24 cellular contexts compared by ENCODE assay signal in the genomic region with DNA sequence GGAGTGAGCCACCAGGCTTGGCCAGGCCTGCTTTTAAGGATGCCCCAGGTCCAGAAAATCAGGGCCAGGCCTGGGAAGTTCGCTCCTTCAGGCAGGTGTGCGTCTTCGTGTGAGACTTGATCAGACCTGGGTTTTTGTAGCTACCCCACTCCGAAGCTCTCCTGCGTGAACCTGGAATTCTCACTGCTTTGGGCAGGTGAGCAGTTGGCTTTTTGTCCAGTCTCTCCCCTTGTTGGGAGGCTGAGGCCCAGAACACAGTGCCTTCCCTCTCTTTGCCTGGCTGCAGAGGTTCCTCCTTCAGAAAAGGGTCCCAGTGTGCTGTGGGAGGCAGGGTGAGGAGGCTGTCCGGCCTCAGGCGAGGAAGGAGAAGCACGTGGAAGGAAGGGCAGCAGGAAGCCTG.
"Had no signal": no experiment of that assay in that cellular context is flagged by ENCODE, and none has a peak within 500 bp of the region (broad histone marks: within the 10 kb centered on the region; RNA-seq: fewer than 3 reads in every experiment).

No MANE protein-coding gene starts in this region.

- DNase-seq: activated CD4-positive, alpha-beta memory T cell treated with anti-CD3 and anti-CD28 coated beads, Interleukin-2, amount 10 ng/mL, durations not matched to agents 7 days and 5 days; activated CD4-positive, alpha-beta T cell treated with anti-CD3 and anti-CD28 coated beads for 1 hour; activated CD4-positive, alpha-beta T cell treated with anti-CD3 and anti-CD28 coated beads for 4 hours; activated CD4-positive, alpha-beta T cell treated with anti-CD3 and anti-CD28 coated beads, Interleukin-2, amount 10 ng/mL, durations not matched to agents 7 days and 5 days; activated CD4-positive, alpha-beta T cell treated with anti-CD3 and anti-CD28 coated beads, Interleukin-2, amount 50 U/mL, for 4 hours; activated gamma-delta T cell; activated naive CD4-positive, alpha-beta T cell; activated naive CD4-positive, alpha-beta T cell treated with anti-CD3 and anti-CD28 coated beads, Interleukin-2, amount 10 ng/mL, durations not matched to agents 7 days and 5 days; activated T-cell treated with anti-CD3 and anti-CD28 coated beads, Interleukin-2, amount 50 U/mL, for 24 hours; activated T-cell treated with anti-CD3 and anti-CD28 coated beads, Interleukin-2, amount 50 U/mL, for 72 hours; amniotic stem cell; brain microvascular endothelial cell; central memory CD4-positive, alpha-beta T cell; cerebellar nuclear complex; colonic mucosa; effector CD8-positive, alpha-beta T cell; foreskin fibroblast; T-helper 2 cell had no signal

- H3K27me3 ChIP-seq: brain microvascular endothelial cell, colonic mucosa had no signal

- H3K9me3 ChIP-seq: colonic mucosa had no signal

- H3K4me1 ChIP-seq: colonic mucosa had no signal

- H3K4me3 ChIP-seq: colonic mucosa had no signal

- H3K36me3 ChIP-seq: brain microvascular endothelial cell, colonic mucosa had no signal

- ATAC-seq: activated T-cell treated with anti-CD3 and anti-CD28 coated beads, Interleukin-2, amount 50 U/mL, for 72 hours; esophagus mucosa; WTC11 had no signal

- H3K27ac ChIP-seq: brain microvascular endothelial cell, colonic mucosa, VCaP had no signal

- FAIRE-seq: astrocyte, frontal cortex, TTC549 had no signal
